Comparison of ENCODE assay signal across 8 cellular contexts in genomic region chr3:53196575-53197407, GRCh38. TPM values are rescaled to one million over a fixed set of nuclear protein-coding genes. Genes with fewer than 3 reads are reported as not detected.
DNase-seq lines count a peak whose midpoint lies in the region; ATAC-seq and TF ChIP-seq lines count a peak whose summit lies in the region.

No MANE protein-coding gene starts in this region.

- peaks cover 3% of the 10 kb centered on the region for H3K36me3 ChIP-seq in osteoblast (ENCODE audit: insufficient read depth, low read length)

- H2AFZ ChIP-seq in osteoblast (ENCODE audit: low read length), result peak overlapping the region; percentile 52

- peak overlapping the region; percentile 61 for H3K27ac ChIP-seq in osteoblast (ENCODE audit: low read depth, low read length)

- peaks cover 21% of the 10 kb centered on the region for H3K4me1 ChIP-seq in osteoblast (ENCODE audit: insufficient read depth, low read length)

- H3K36me3 Mint-ChIP-seq in activated naive CD4-positive, alpha-beta T cell treated with anti-CD3 and anti-CD28 coated beads, Interleukin-2, amount 50 U/mL, for 72 hours, result no peaks in the 10 kb centered on the region

- no peak overlapping the region for H3K4me3 ChIP-seq in osteoblast (ENCODE audit: insufficient read depth, low read length)

- ATAC-seq in activated naive CD4-positive, alpha-beta T cell treated with anti-CD3 and anti-CD28 coated beads, Interleukin-2, amount 50 U/mL, for 72 hours, result peak; percentile 15 to 42

- no peak overlapping the region for H3K27ac Mint-ChIP-seq in activated naive CD4-positive, alpha-beta T cell treated with anti-CD3 and anti-CD28 coated beads, Interleukin-2, amount 50 U/mL, for 72 hours

- H3K9me3 ChIP-seq in osteoblast (ENCODE audit: low read depth, low read length), result no peaks in the 10 kb centered on the region

- peak; percentile 75 for DNase-seq in activated effector memory CD4-positive, alpha-beta T cell treated with anti-CD3 and anti-CD28 coated beads, Interleukin-2, amount 50 U/mL, for 16 hours
- no peak for DNase-seq in activated effector memory CD4-positive, alpha-beta T cell treated with Interleukin-2 at 50 U/mL for 16 hours
- DNase-seq in NCI-H82 treated with DMSO at 0.1 percent for 48 hours (lab: John Stamatoyannopoulos, UW; ENCODE audit: unreplicated experiment), result peak; percentile 77
- no peak for DNase-seq in activated naive CD4-positive, alpha-beta T cell treated with anti-CD3 and anti-CD28 coated beads, Interleukin-2, amount 50 U/mL, for 72 hours (ENCODE audit: low spot score in 2 of 2)
- DNase-seq in osteoblast (ENCODE audit: insufficient read length, low spot score, missing footprints), result peak; percentile 64
- DNase-seq in NCI-H446 (lab: John Stamatoyannopoulos, UW), result no peak
- DNase-seq in NCI-H1092 (lab: John Stamatoyannopoulos, UW), result no peak
- no peak for DNase-seq in NCI-H1048 (lab: John Stamatoyannopoulos, UW)

- no peaks in the 10 kb centered on the region for H3K9me3 Mint-ChIP-seq in activated naive CD4-positive, alpha-beta T cell treated with anti-CD3 and anti-CD28 coated beads, Interleukin-2, amount 50 U/mL, for 72 hours

- no peak for TF ChIP-seq CTCF in osteoblast (IDR thresholded peaks at IDR 0.05; ENCODE audit: extremely low read depth, low read depth, low read length)

- H3K27me3 ChIP-seq in osteoblast (ENCODE audit: insufficient read depth, low read length), result no peaks in the 10 kb centered on the region

- H3K79me2 ChIP-seq in osteoblast (ENCODE audit: insufficient read depth, low read length), result no peaks in the 10 kb centered on the region

- H3K4me2 ChIP-seq in osteoblast (ENCODE audit: insufficient read depth, low read length), result no peak overlapping the region

- no peaks in the 10 kb centered on the region for H4K20me1 ChIP-seq in osteoblast (ENCODE audit: insufficient read depth, low read length)

RNA-seq across cellular contexts. Expression of gene PRKCD, which starts 35.8 kb away (rescaled TPM):
- total RNA-seq in activated naive CD4-positive, alpha-beta T cell treated with anti-CD3 and anti-CD28 coated beads, Interleukin-2, amount 50 U/mL, for 72 hours, result 10 to 100 TPM in 1 of 2 donors, 1 to 10 TPM in 1; 3.4 to 22.5 TPM
- total RNA-seq in osteoblast, result 1.8 and 2.2 TPM in 2 replicates

RNA-seq across cellular contexts. Expression of gene TKT, which starts 59.0 kb away (rescaled TPM):
- 100 to 1,000 TPM; 258 to 359 TPM for total RNA-seq in activated naive CD4-positive, alpha-beta T cell treated with anti-CD3 and anti-CD28 coated beads, Interleukin-2, amount 50 U/mL, for 72 hours
- total RNA-seq in osteoblast, result 413 and 453 TPM in 2 replicates

Comparison
In these comparisons a context has a peak if more than half of its experiments do, and no peak if none do; other contexts are left out.
1. DNase-seq: peak in activated effector memory CD4-positive, alpha-beta T cell treated with anti-CD3 and anti-CD28 coated beads, Interleukin-2, amount 50 U/mL, for 16 hours (single experiment), NCI-H82 treated with DMSO at 0.1 percent for 48 hours (single experiment) and osteoblast (single experiment); none in activated effector memory CD4-positive, alpha-beta T cell treated with Interleukin-2 at 50 U/mL for 16 hours (single experiment), activated naive CD4-positive, alpha-beta T cell treated with anti-CD3 and anti-CD28 coated beads, Interleukin-2, amount 50 U/mL, for 72 hours (0 of 2), NCI-H446 (0 of 2), NCI-H1092 (single experiment) and NCI-H1048 (single experiment).